13 cellular contexts compared by ENCODE assay signal in the genomic region with DNA sequence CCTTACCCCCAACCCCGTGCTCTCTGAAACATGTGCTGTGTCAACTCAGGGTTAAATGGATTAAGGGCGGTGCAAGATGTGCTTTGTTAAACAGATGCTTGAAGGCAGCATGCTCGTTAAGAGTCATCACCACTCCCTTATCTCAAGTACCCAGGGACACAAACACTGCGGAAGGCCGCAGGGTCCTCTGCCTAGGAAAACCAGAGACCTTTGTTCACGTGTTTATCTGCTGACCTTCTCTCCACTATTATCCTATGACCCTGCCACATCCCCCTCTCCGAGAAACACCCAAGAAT. TPM values are rescaled to one million over a fixed set of nuclear protein-coding genes. Genes with fewer than 3 reads are reported as not detected.
"Had no signal": no experiment of that assay in that cellular context is flagged by ENCODE, and none has a peak within 500 bp of the region (broad histone marks: within the 10 kb centered on the region; RNA-seq: fewer than 3 reads in every experiment).

No MANE protein-coding gene starts in this region.

RNA-seq across cellular contexts. Expression of gene ASB14, which starts 46.5 kb away (rescaled TPM):
- total RNA-seq: subcutaneous adipose tissue, suprapubic skin, temporal lobe, thoracic aorta, thyroid gland, tibial nerve, transverse colon, upper lobe of right lung, ureter, vagina had no signal
- polyA plus RNA-seq: stomach, thymus, urinary bladder had no signal
